Comparison of ENCODE assay signal across 23 cellular contexts in genomic region chr11:45528435-45528834, GRCh38.
A peak's percentile ranks its signal among the peaks of the same experiment; 100 is the strongest.
DNase-seq lines count a peak whose midpoint lies in the region; ATAC-seq and TF ChIP-seq lines count a peak whose summit lies in the region.
"Had no signal": no experiment of that assay in that cellular context is flagged by ENCODE, and none has a peak within 500 bp of the region (broad histone marks: within the 10 kb centered on the region; RNA-seq: fewer than 3 reads in every experiment).

No MANE protein-coding gene starts in this region.

- H3K27me3 Mint-ChIP-seq in activated T-cell treated with anti-CD3 and anti-CD28 coated beads, Interleukin-2, amount 50 U/mL, for 24 hours = peaks cover 18% of the 10 kb centered on the region
- peaks cover 12% of the 10 kb centered on the region for H3K27me3 Mint-ChIP-seq in stimulated activated naive CD8-positive, alpha-beta T cell treated with anti-CD3 and anti-CD28 coated beads, Interleukin-15, amount 100 ng/mL, for 72 hours
- H3K27me3 Mint-ChIP-seq in activated T-helper 2 cell treated with anti-CD3 and anti-CD28 coated beads, Interferon-gamma antibody, Interleukin-2, Interleukin-4, amounts not matched to agents 10 μg/mL and 5 μg/mL and 100 μg/mL, durations not matched to agents 14 hours and 24 hours and 36 hours (ENCODE audit: low read depth) = no peaks in the 10 kb centered on the region
- H3K27me3 Mint-ChIP-seq: CD4-positive, CD25-positive, alpha-beta regulatory T cell had no signal

- no peak for DNase-seq in activated T-cell treated with anti-CD3 and anti-CD28 coated beads, Interleukin-2, amount 50 U/mL, for 24 hours
- no peak for DNase-seq in activated T-cell treated with anti-CD3 and anti-CD28 coated beads, Interleukin-2, amount 50 U/mL, for 48 hours
- DNase-seq in stimulated activated naive CD8-positive, alpha-beta T cell treated with anti-CD3 and anti-CD28 coated beads, Interleukin-15, amount 100 ng/mL, for 72 hours = no peak
- no peak for DNase-seq in stimulated activated naive CD8-positive, alpha-beta T cell treated with anti-CD3 and anti-CD28 coated beads, Interleukin-15, Interleukin-2, amounts not matched to agents 100 U/mL and 50 U/mL, for 24 hours
- no peak for DNase-seq in activated T-helper 2 cell treated with anti-CD3 and anti-CD28 coated beads, Interferon-gamma antibody, Interleukin-2, Interleukin-4, amounts not matched to agents 10 μg/mL and 5 μg/mL and 100 μg/mL, durations not matched to agents 14 hours and 24 hours and 36 hours (ENCODE audit: low spot score)
- DNase-seq in foreskin keratinocyte = no peak
- no peak for DNase-seq in effector memory CD4-positive, alpha-beta T cell
- DNase-seq: 8988T; C1 segment of cervical spinal cord; CD8-positive, alpha-beta memory T cell; COR-L47; DMS 273 treated with DMSO at 0.1 percent for 48 hours; DMS53; DND-41; EL; HCEC 1CT; IMR-90 had no signal

- peaks cover 5% of the 10 kb centered on the region for H3K9me3 Mint-ChIP-seq in activated T-cell treated with anti-CD3 and anti-CD28 coated beads, Interleukin-2, amount 50 U/mL, for 24 hours
- H3K9me3 Mint-ChIP-seq in stimulated activated naive CD8-positive, alpha-beta T cell treated with anti-CD3 and anti-CD28 coated beads, Interleukin-15, amount 100 ng/mL, for 72 hours = peaks cover 4 to 15% of the 10 kb centered on the region in 2 donors
- no peaks in the 10 kb centered on the region for H3K9me3 Mint-ChIP-seq in activated T-helper 2 cell treated with anti-CD3 and anti-CD28 coated beads, Interferon-gamma antibody, Interleukin-2, Interleukin-4, amounts not matched to agents 10 μg/mL and 5 μg/mL and 100 μg/mL, durations not matched to agents 14 hours and 24 hours and 36 hours
- H3K9me3 Mint-ChIP-seq: GM23338 had no signal

- H3K27ac Mint-ChIP-seq in activated T-cell treated with anti-CD3 and anti-CD28 coated beads, Interleukin-2, amount 50 U/mL, for 24 hours = peak overlapping the region; percentile 45
- peak overlapping the region; percentile 28 to 55 for H3K27ac Mint-ChIP-seq in stimulated activated naive CD8-positive, alpha-beta T cell treated with anti-CD3 and anti-CD28 coated beads, Interleukin-15, amount 100 ng/mL, for 72 hours
- H3K27ac Mint-ChIP-seq in activated T-helper 2 cell treated with anti-CD3 and anti-CD28 coated beads, Interferon-gamma antibody, Interleukin-2, Interleukin-4, amounts not matched to agents 10 μg/mL and 5 μg/mL and 100 μg/mL, durations not matched to agents 14 hours and 24 hours and 36 hours = peak overlapping the region; percentile 58
- H3K27ac Mint-ChIP-seq: B cell; CD4-positive, CD25-positive, alpha-beta regulatory T cell; GM23338 had no signal

- TF ChIP-seq CTCF in foreskin keratinocyte (conservative IDR thresholded peaks at IDR 0.05) = no peak

- no peaks in the 10 kb centered on the region for H3K36me3 ChIP-seq in effector memory CD4-positive, alpha-beta T cell (ENCODE audit: control insufficient read depth, insufficient read depth, low read length)

- H3K27ac ChIP-seq in foreskin keratinocyte = no peak overlapping the region
- no peak overlapping the region for H3K27ac ChIP-seq in effector memory CD4-positive, alpha-beta T cell (ENCODE audit: insufficient read depth, low read length, poor library complexity, severe bottlenecking)
- H3K27ac ChIP-seq: HL-60 had no signal

- no peaks in the 10 kb centered on the region for H3K9me3 ChIP-seq in effector memory CD4-positive, alpha-beta T cell (ENCODE audit: control insufficient read depth, low read length)

- no peak overlapping the region for H3K4me3 Mint-ChIP-seq in activated T-cell treated with anti-CD3 and anti-CD28 coated beads, Interleukin-2, amount 50 U/mL, for 24 hours
- H3K4me3 Mint-ChIP-seq in stimulated activated naive CD8-positive, alpha-beta T cell treated with anti-CD3 and anti-CD28 coated beads, Interleukin-15, amount 100 ng/mL, for 72 hours = no peak overlapping the region
- no peak overlapping the region for H3K4me3 Mint-ChIP-seq in activated T-helper 2 cell treated with anti-CD3 and anti-CD28 coated beads, Interferon-gamma antibody, Interleukin-2, Interleukin-4, amounts not matched to agents 10 μg/mL and 5 μg/mL and 100 μg/mL, durations not matched to agents 14 hours and 24 hours and 36 hours (ENCODE audit: low read depth)
- H3K4me3 Mint-ChIP-seq: B cell; CD4-positive, CD25-positive, alpha-beta regulatory T cell; CD8-positive, alpha-beta memory T cell; GM23338 had no signal

- ATAC-seq in stimulated activated naive CD8-positive, alpha-beta T cell treated with anti-CD3 and anti-CD28 coated beads, Interleukin-15, amount 100 ng/mL, for 72 hours = no peak
- no peak for ATAC-seq in stimulated activated naive CD8-positive, alpha-beta T cell treated with anti-CD3 and anti-CD28 coated beads, Interleukin-15, Interleukin-2, amounts not matched to agents 100 U/mL and 50 U/mL, for 24 hours
- ATAC-seq in foreskin keratinocyte (no peak), HG02571 (IDR thresholded peaks at IDR 0.05; ENCODE audit: unreplicated experiment) (no peak)
- ATAC-seq: GM12878, GM23338 had no signal

- H3K4me1 Mint-ChIP-seq in activated T-cell treated with anti-CD3 and anti-CD28 coated beads, Interleukin-2, amount 50 U/mL, for 24 hours (ENCODE audit: low read depth) = peaks cover 15% of the 10 kb centered on the region
- peaks cover 8% of the 10 kb centered on the region for H3K4me1 Mint-ChIP-seq in stimulated activated naive CD8-positive, alpha-beta T cell treated with anti-CD3 and anti-CD28 coated beads, Interleukin-15, amount 100 ng/mL, for 72 hours
- H3K4me1 Mint-ChIP-seq in activated T-helper 2 cell treated with anti-CD3 and anti-CD28 coated beads, Interferon-gamma antibody, Interleukin-2, Interleukin-4, amounts not matched to agents 10 μg/mL and 5 μg/mL and 100 μg/mL, durations not matched to agents 14 hours and 24 hours and 36 hours (ENCODE audit: low read depth) = peaks cover 16% of the 10 kb centered on the region
- H3K4me1 Mint-ChIP-seq: B cell; CD4-positive, CD25-positive, alpha-beta regulatory T cell; CD8-positive, alpha-beta memory T cell; GM23338 had no signal

- intact Hi-C loops in activated T-helper 2 cell treated with anti-CD3 and anti-CD28 coated beads, Interferon-gamma antibody, Interleukin-2, Interleukin-4, amounts not matched to agents 10 μg/mL and 5 μg/mL and 100 μg/mL, durations not matched to agents 14 hours and 24 hours and 36 hours (cut with micrococcal nuclease) = no loop called here

- H3K27me3 ChIP-seq in foreskin keratinocyte = peaks cover 2% of the 10 kb centered on the region
- no peaks in the 10 kb centered on the region for H3K27me3 ChIP-seq in effector memory CD4-positive, alpha-beta T cell (replicated peaks; ENCODE audit: control insufficient read depth, insufficient read depth, low read length, poor library complexity, severe bottlenecking)

- H3K4me1 ChIP-seq in foreskin keratinocyte = no peaks in the 10 kb centered on the region
- H3K4me1 ChIP-seq in effector memory CD4-positive, alpha-beta T cell (ENCODE audit: control insufficient read depth, insufficient read depth, low read length, poor library complexity, severe bottlenecking) = no peaks in the 10 kb centered on the region

- H3K36me3 Mint-ChIP-seq in activated T-cell treated with anti-CD3 and anti-CD28 coated beads, Interleukin-2, amount 50 U/mL, for 24 hours (ENCODE audit: low read depth) = no peaks in the 10 kb centered on the region
- H3K36me3 Mint-ChIP-seq in activated T-helper 2 cell treated with anti-CD3 and anti-CD28 coated beads, Interferon-gamma antibody, Interleukin-2, Interleukin-4, amounts not matched to agents 10 μg/mL and 5 μg/mL and 100 μg/mL, durations not matched to agents 14 hours and 24 hours and 36 hours (ENCODE audit: low read depth) = no peaks in the 10 kb centered on the region
- H3K36me3 Mint-ChIP-seq: CD4-positive, CD25-positive, alpha-beta regulatory T cell; CD8-positive, alpha-beta memory T cell had no signal

- H3K4me3 ChIP-seq in effector memory CD4-positive, alpha-beta T cell (ENCODE audit: insufficient read depth, low read depth, low read length, poor library complexity, severe bottlenecking) = no peak overlapping the region
- H3K4me3 ChIP-seq: GM12878, GM23338 had no signal
